In genomic region chr2:3605013-3605961, GRCh38 we compare ENCODE assay signal across 8 cellular contexts. TPM values are rescaled to one million over a fixed set of nuclear protein-coding genes. Genes with fewer than 3 reads are reported as not detected.
DNase-seq lines count a peak whose midpoint lies in the region; ATAC-seq, FAIRE-seq and TF ChIP-seq lines count a peak whose summit lies in the region.

No MANE protein-coding gene starts in this region.

- H3K27me3 ChIP-seq in hepatocyte, result no peaks in the 10 kb centered on the region
- no peaks in the 10 kb centered on the region for H3K27me3 ChIP-seq in ascending aorta

- peak; percentile 7 for DNase-seq in stimulated activated CD8-positive, alpha-beta memory T cell treated with anti-CD3 and anti-CD28 coated beads, Interleukin-4, amount 100 ng/mL, for 24 hours (ENCODE audit: low read depth)
- no peak for DNase-seq in stimulated activated CD8-positive, alpha-beta memory T cell treated with anti-CD3 and anti-CD28 coated beads, Interleukin-4, amount 100 ng/mL, for 48 hours
- DNase-seq in NCI-H2227 (lab: John Stamatoyannopoulos, UW; ENCODE audit: unreplicated experiment), result peak; percentile 86
- DNase-seq in activated CD4-positive, alpha-beta memory T cell treated with anti-CD3 and anti-CD28 coated beads for 36 hours, result peak; percentile 77
- peak; percentile 42 for DNase-seq in left lobe of liver (ENCODE audit: low spot score)
- DNase-seq in hepatocyte (ENCODE audit: low spot score), result no peak
- no peak for DNase-seq in ascending aorta (ENCODE audit: low spot score in 2 of 2)
- DNase-seq in GM12892 (ENCODE audit: insufficient read length), result no peak

- CTCF ChIA-PET in activated CD4-positive, alpha-beta memory T cell treated with anti-CD3 and anti-CD28 coated beads for 36 hours (lab: Charles Lee), result no interaction called here

- no peak overlapping the region for H3K4me2 ChIP-seq in hepatocyte

- no peaks in the 10 kb centered on the region for H3K9me3 Mint-ChIP-seq in activated CD4-positive, alpha-beta memory T cell treated with anti-CD3 and anti-CD28 coated beads for 36 hours

- peak overlapping the region; percentile 71 for H3K27ac Mint-ChIP-seq in activated CD4-positive, alpha-beta memory T cell treated with anti-CD3 and anti-CD28 coated beads for 36 hours

- no peak for FAIRE-seq in GM12892 (lab: Jason Lieb, UNC)

- peak overlapping the region; percentile 66 for H3K4me3 Mint-ChIP-seq in activated CD4-positive, alpha-beta memory T cell treated with anti-CD3 and anti-CD28 coated beads for 36 hours

- H4K20me1 ChIP-seq in hepatocyte (ENCODE audit: insufficient read depth, poor library complexity, severe bottlenecking), result no peaks in the 10 kb centered on the region

- 88% methylated on average over 12 of the region's 43 CpGs for WGBS in hepatocyte (ENCODE audit: low lambda C conversion rate, missing lambda C conversion rate)

- intact Hi-C loops in activated CD4-positive, alpha-beta memory T cell treated with anti-CD3 and anti-CD28 coated beads for 36 hours (cut with micrococcal nuclease), result loop anchor here (1.0 to 5.0 kb wide), 2 partner anchors 46 to 48 kb away; partner anchors contain the start of gene RNASEH1
- intact Hi-C loops in ascending aorta (cut with DNase I), result no loop called here

- TF ChIP-seq CTCF in hepatocyte (IDR thresholded peaks at IDR 0.05; ENCODE audit: poor library complexity) (no peak), ascending aorta (IDR thresholded peaks at IDR 0.05) (no peak)

- no peaks in the 10 kb centered on the region for H3K9me3 ChIP-seq in hepatocyte (ENCODE audit: low read depth)
- no peaks in the 10 kb centered on the region for H3K9me3 ChIP-seq in ascending aorta

- H3K36me3 ChIP-seq in hepatocyte (replicated peaks; ENCODE audit: insufficient read depth, low read depth), result no peaks in the 10 kb centered on the region
- no peaks in the 10 kb centered on the region for H3K36me3 ChIP-seq in ascending aorta

- H3K9me2 ChIP-seq in hepatocyte (replicated peaks; ENCODE audit: insufficient read depth), result no peaks in the 10 kb centered on the region

- H3K4me1 ChIP-seq in hepatocyte (ENCODE audit: insufficient read depth) (no peaks in the 10 kb centered on the region), ascending aorta (no peaks in the 10 kb centered on the region)

- peaks cover 12% of the 10 kb centered on the region for H3K4me1 Mint-ChIP-seq in activated CD4-positive, alpha-beta memory T cell treated with anti-CD3 and anti-CD28 coated beads for 36 hours (ENCODE audit: low read depth)

- POLR2A ChIA-PET in activated CD4-positive, alpha-beta memory T cell treated with anti-CD3 and anti-CD28 coated beads for 36 hours (lab: Charles Lee), result no interaction called here

- H2AFZ ChIP-seq in hepatocyte, result no peak overlapping the region

- no peak overlapping the region for H3K27ac ChIP-seq in hepatocyte
- peak overlapping the region in 1 of 2 donors; percentile 50 for H3K27ac ChIP-seq in ascending aorta

- TF ChIP-seq POLR2A in GM12892 (IDR thresholded peaks at IDR 0.05; ENCODE audit: low read depth, low read length), result no peak

- no peaks in the 10 kb centered on the region for H3K36me3 Mint-ChIP-seq in activated CD4-positive, alpha-beta memory T cell treated with anti-CD3 and anti-CD28 coated beads for 36 hours

- no peak overlapping the region for H3K4me3 ChIP-seq in hepatocyte
- H3K4me3 ChIP-seq in ascending aorta, result peak overlapping the region in 1 of 2 donors; percentile 32

- ATAC-seq in left lobe of liver, result peak; percentile 60

- no peaks in the 10 kb centered on the region for H3K79me2 ChIP-seq in hepatocyte

- H3K27me3 Mint-ChIP-seq in activated CD4-positive, alpha-beta memory T cell treated with anti-CD3 and anti-CD28 coated beads for 36 hours, result no peaks in the 10 kb centered on the region

RNA-seq across cellular contexts. Expression of gene COLEC11, which starts 10.4 kb away (rescaled TPM):
- under 1 TPM in 1 of 2 experiments, not detected in 1; 0.31 TPM for total RNA-seq in activated CD4-positive, alpha-beta memory T cell treated with anti-CD3 and anti-CD28 coated beads for 36 hours
- 40.1 TPM for total RNA-seq in left lobe of liver
- 22.6 TPM in 2 replicates for total RNA-seq in hepatocyte
- polyA plus RNA-seq in hepatocyte, result 20.9 and 21.5 TPM in 2 replicates
- 0.75 TPM for total RNA-seq in ascending aorta
- 0.83 TPM for polyA plus RNA-seq in GM12892 (2012; ENCODE audit: missing spikeins)

RNA-seq across cellular contexts. Expression of gene RPS7, which starts 30.2 kb away (rescaled TPM):
- total RNA-seq in activated CD4-positive, alpha-beta memory T cell treated with anti-CD3 and anti-CD28 coated beads for 36 hours, result 1,000 to 10,000 TPM; 1,694 to 1,737 TPM
- total RNA-seq in left lobe of liver (388 TPM), hepatocyte (3,340 and 3,712 TPM in 2 replicates), ascending aorta (1,995 TPM)
- polyA plus RNA-seq in hepatocyte, result 400 and 446 TPM in 2 replicates
- polyA plus RNA-seq in GM12892 (2012; ENCODE audit: missing spikeins), result 4,194 TPM

RNA-seq across cellular contexts. Expression of gene RNASEH1, which starts 47.2 kb away (rescaled TPM):
- 10 to 100 TPM; 23.6 to 24.8 TPM for total RNA-seq in activated CD4-positive, alpha-beta memory T cell treated with anti-CD3 and anti-CD28 coated beads for 36 hours
- 9.5 TPM for total RNA-seq in left lobe of liver
- 15.3 and 16.6 TPM in 2 replicates for total RNA-seq in hepatocyte
- polyA plus RNA-seq in hepatocyte, result 25.6 and 26.9 TPM in 2 replicates
- total RNA-seq in ascending aorta, result 9.3 TPM
- polyA plus RNA-seq in GM12892 (2012; ENCODE audit: missing spikeins), result 14.1 TPM

RNA-seq across cellular contexts. Expression of gene ALLC, which starts 52.7 kb away (rescaled TPM):
- total RNA-seq in activated CD4-positive, alpha-beta memory T cell treated with anti-CD3 and anti-CD28 coated beads for 36 hours, result not detected
- total RNA-seq in left lobe of liver, result 0.20 TPM
- not detected in 2 replicates for total RNA-seq in hepatocyte
- not detected in 2 replicates for polyA plus RNA-seq in hepatocyte
- total RNA-seq in ascending aorta, result not detected
- polyA plus RNA-seq in GM12892 (2012; ENCODE audit: missing spikeins), result not detected

Comparison
In these comparisons a context has a peak if more than half of its experiments do, and no peak if none do; other contexts are left out.
1. DNase-seq: peak in stimulated activated CD8-positive, alpha-beta memory T cell treated with anti-CD3 and anti-CD28 coated beads, Interleukin-4, amount 100 ng/mL, for 24 hours (single experiment), NCI-H2227 (single experiment), activated CD4-positive, alpha-beta memory T cell treated with anti-CD3 and anti-CD28 coated beads for 36 hours (single experiment) and left lobe of liver (single experiment); none in stimulated activated CD8-positive, alpha-beta memory T cell treated with anti-CD3 and anti-CD28 coated beads, Interleukin-4, amount 100 ng/mL, for 48 hours (single experiment), hepatocyte (single experiment), ascending aorta (0 of 2) and GM12892 (single experiment).
2. RNA of gene COLEC11, which starts 10.4 kb away (total RNA-seq): 40.1 TPM in left lobe of liver (single experiment) and 22.6 TPM in hepatocyte; 0.75 TPM in ascending aorta (single experiment) and 0.31 TPM in activated CD4-positive, alpha-beta memory T cell treated with anti-CD3 and anti-CD28 coated beads for 36 hours; every median in the first group is over 10 times any median in the second.